Comparison of ENCODE assay signal across 8 cellular contexts in genomic region chrX:17375631-17376380, GRCh38. TPM values are rescaled to one million over a fixed set of nuclear protein-coding genes. Genes with fewer than 3 reads are reported as not detected.
DNase-seq lines count a peak whose midpoint lies in the region; ATAC-seq and TF ChIP-seq lines count a peak whose summit lies in the region.

No MANE protein-coding gene starts in this region.

- H3K9me3 ChIP-seq in AG04450 (ENCODE audit: control insufficient read depth, insufficient read depth, low read length) (no peaks in the 10 kb centered on the region; the same call in 1 of the 2 replicates), HUES48 (ENCODE audit: control insufficient read depth, insufficient read depth, low read length) (no peaks in the 10 kb centered on the region), ectodermal cell (ENCODE audit: control insufficient read depth, low read length) (no peaks in the 10 kb centered on the region), mucosa of descending colon (no peaks in the 10 kb centered on the region)

- WGBS in ectodermal cell, 2 experiments, result 0% methylated on average over 98 of the region's 98 CpGs

- H3K4me3 ChIP-seq in AG04450 (ENCODE audit: low read depth, low read length) (peak overlapping the region; percentile 73), HUES48 (ENCODE audit: low read depth, low read length) (peak overlapping the region; percentile 79), ectodermal cell (ENCODE audit: insufficient read depth, low read depth, low read length) (peak overlapping the region; percentile 55), mucosa of descending colon (peak overlapping the region; percentile 3)

- H3K27me3 ChIP-seq in AG04450 (ENCODE audit: control insufficient read depth, insufficient read depth, low read length) (no peaks in the 10 kb centered on the region), HUES48 (ENCODE audit: control insufficient read depth, insufficient read depth, low read length) (peaks cover 49% of the 10 kb centered on the region), ectodermal cell (ENCODE audit: control insufficient read depth, insufficient read depth, low read length, poor library complexity, severe bottlenecking) (peaks cover 29% of the 10 kb centered on the region)

- intact Hi-C loops in mucosa of descending colon (cut with DNase I, micrococcal nuclease), result loop anchor here in 1 of 2 donors (10.0 kb wide), 1 partner anchor 131 kb away; no protein-coding TSS in a partner anchor

- no peak for TF ChIP-seq CTCF in AG04450 (IDR thresholded peaks at IDR 0.05; ENCODE audit: low read depth, low read length)
- TF ChIP-seq CTCF in mucosa of descending colon (IDR thresholded peaks at IDR 0.05), result no peak

- H3K27ac ChIP-seq in AG04450 (ENCODE audit: low read depth, low read length), result no peak overlapping the region
- no peak overlapping the region for H3K27ac ChIP-seq in HUES48 (ENCODE audit: low read depth, low read length)
- H3K27ac ChIP-seq in ectodermal cell (ENCODE audit: insufficient read depth, low read depth, low read length, poor library complexity, severe bottlenecking), result no peak overlapping the region

- no peak for DNase-seq in AG04450 (ENCODE audit: low read depth, low spot score)
- DNase-seq in mucosa of descending colon, result peak; percentile 19 to 53 (median 49)
- no peak for DNase-seq in NCI-H1694 treated with DMSO at 0.1 percent for 48 hours (lab: John Stamatoyannopoulos, UW)

- no peaks in the 10 kb centered on the region for H3K36me3 ChIP-seq in HUES48 (ENCODE audit: control insufficient read depth, insufficient read depth, low read length)
- H3K36me3 ChIP-seq in ectodermal cell (ENCODE audit: control insufficient read depth, insufficient read depth, low read length), result no peaks in the 10 kb centered on the region
- H3K36me3 ChIP-seq in mucosa of descending colon (ENCODE audit: low read depth), result no peaks in the 10 kb centered on the region

- POLR2A ChIA-PET in AG04450 (lab: Yijun Ruan, JAX), result interaction anchor here (0.6 to 0.9 kb wide), 2 partner anchors 150 to 216 kb away, joined by 3 to 4 read pairs; no protein-coding TSS in a partner anchor

- CTCF ChIA-PET in AG04450 (lab: Charles Lee), result no interaction called here

- ATAC-seq in mucosa of descending colon, result peak; percentile 39
- no peak for ATAC-seq in HG03432 (IDR thresholded peaks at IDR 0.05; ENCODE audit: unreplicated experiment)
- ATAC-seq in GM19023 (IDR thresholded peaks at IDR 0.05; ENCODE audit: unreplicated experiment), result no peak
- ATAC-seq in HG03378 (IDR thresholded peaks at IDR 0.05; ENCODE audit: unreplicated experiment), result no peak

- H3K4me1 ChIP-seq in HUES48 (ENCODE audit: control insufficient read depth, insufficient read depth, low read length) (peaks cover 20% of the 10 kb centered on the region), ectodermal cell (ENCODE audit: control insufficient read depth, insufficient read depth, low read length) (no peaks in the 10 kb centered on the region), mucosa of descending colon (ENCODE audit: low read depth) (no peaks in the 10 kb centered on the region)

- H3K9ac ChIP-seq in HUES48 (ENCODE audit: low read depth, low read length), result no peak overlapping the region

RNA-seq across cellular contexts. Expression of gene NHS, which starts 0.8 kb away (rescaled TPM):
- 2.0 and 2.3 TPM in 2 replicates for polyA plus RNA-seq in AG04450 (2011; rRNA removed)
- 3.3 and 5.4 TPM in 2 replicates for polyA minus RNA-seq in AG04450 (2011; rRNA and poly(A)+ RNA removed)
- polyA plus RNA-seq in ectodermal cell (2013, experiment 1 of 4), result 5.9 TPM
- 7.1 TPM for polyA plus RNA-seq in ectodermal cell (2013, experiment 2 of 4)
- polyA plus RNA-seq in ectodermal cell (2013, experiment 3 of 4), result 4.9 TPM
- polyA plus RNA-seq in ectodermal cell (2013, experiment 4 of 4), result 6.3 TPM
- 10 to 100 TPM in 1 of 3 donors, 1 to 10 TPM in 2; 1.8 to 11.7 (median 2.1) TPM for total RNA-seq in mucosa of descending colon

Comparison
In these comparisons a context has a peak if more than half of its experiments do, and no peak if none do; other contexts are left out.
1. DNase-seq: peak in mucosa of descending colon (3 of 3); none in AG04450 (single experiment) and NCI-H1694 treated with DMSO at 0.1 percent for 48 hours (single experiment).
2. H3K4me3 ChIP-seq: peak in every context shown above with its lines; median percentile 79 in HUES48; 73 in AG04450; 55 in ectodermal cell; 3 in mucosa of descending colon.